ENCODE assay signal across 8 cellular contexts in the genomic region with DNA sequence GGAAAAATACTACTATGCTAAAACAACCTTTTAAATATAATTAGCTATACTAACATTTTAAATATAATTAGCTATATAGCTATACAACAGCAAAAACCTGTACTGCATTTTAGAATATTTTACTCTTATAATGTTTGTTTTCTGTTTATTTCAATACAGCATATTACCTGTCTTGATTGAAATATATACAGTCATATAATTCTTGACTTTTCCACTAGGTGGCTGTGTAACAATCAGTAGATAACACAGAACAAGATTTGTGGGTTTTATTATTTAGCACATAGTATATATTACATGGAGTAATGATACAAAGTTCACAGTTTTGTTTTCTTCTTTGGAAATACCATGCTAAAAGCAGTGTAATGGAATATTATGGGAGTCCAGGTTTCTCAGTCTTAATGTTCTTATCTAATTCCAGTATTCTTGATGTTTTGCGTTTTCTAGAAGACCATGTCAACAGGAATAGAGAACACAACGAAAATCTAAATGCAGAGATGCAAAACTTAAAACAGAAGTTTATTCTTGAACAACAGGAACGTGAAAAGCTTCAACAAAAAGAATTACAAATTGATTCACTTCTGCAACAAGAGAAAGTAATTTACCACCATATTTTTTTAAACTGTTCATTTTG. TPM values are rescaled to one million over a fixed set of nuclear protein-coding genes. Genes with fewer than 3 reads are reported as not detected.
DNase-seq lines count a peak whose midpoint lies in the region; ATAC-seq and TF ChIP-seq lines count a peak whose summit lies in the region.

No MANE protein-coding gene starts in this region.

- DNase-seq in heart left ventricle (no peak), Right ventricle myocardium inferior (ENCODE audit: missing footprints) (no peak), LNCaP clone FGC (ENCODE audit: low read depth) (no peak), esophagus muscularis mucosa (ENCODE audit: extremely low spot score) (no peak), transverse colon (no peak), NOMO-1 treated with DMSO at 0.1 percent for 48 hours (lab: John Stamatoyannopoulos, UW; ENCODE audit: unreplicated experiment) (no peak), endothelial cell (ENCODE audit: low spot score) (no peak)
- no peak for DNase-seq in stimulated activated CD4-positive, alpha-beta T cell treated with anti-CD3 and anti-CD28 coated beads, Interleukin-2, amount 100 ng/mL, for 24 hours

- H3K27me3 Mint-ChIP-seq in endothelial cell (ENCODE audit: unreplicated experiment) = no peaks in the 10 kb centered on the region

- peak in 8 of 12 donors; percentile 16 to 49 (median 36) for TF ChIP-seq CTCF in heart left ventricle (IDR thresholded peaks at IDR 0.05)
- TF ChIP-seq CTCF in LNCaP clone FGC (IDR thresholded peaks at IDR 0.05; ENCODE audit: control insufficient read depth, extremely low read depth, insufficient read depth) = peak; percentile 41; the same call in 1 of the 2 replicates
- peak in 2 of 3 experiments; percentile 18 to 58 for TF ChIP-seq CTCF in esophagus muscularis mucosa (IDR thresholded peaks at IDR 0.05)
- peak; percentile 40 to 55 (median 46) for TF ChIP-seq CTCF in transverse colon (IDR thresholded peaks at IDR 0.05)
- no peak for TF ChIP-seq CTCF in endothelial cell (IDR thresholded peaks at IDR 0.05; ENCODE audit: unreplicated experiment)

- no peak for TF ChIP-seq EP300 in esophagus muscularis mucosa (IDR thresholded peaks at IDR 0.05)
- TF ChIP-seq EP300 in transverse colon (IDR thresholded peaks at IDR 0.05; ENCODE audit: low read depth) = no peak

- WGBS in heart left ventricle, 4 donors = 93 to 97% (median 96%) methylated on average over 3 of the region's 3 CpGs
- WGBS in esophagus muscularis mucosa = 97% methylated on average over 3 of the region's 3 CpGs
- 93% methylated on average over 3 of the region's 3 CpGs for WGBS in transverse colon (ENCODE audit: low coverage in 1 of 2), 2 donors

- H3K4me1 Mint-ChIP-seq in endothelial cell (ENCODE audit: unreplicated experiment) = no peaks in the 10 kb centered on the region

- H3K9me3 Mint-ChIP-seq in endothelial cell (ENCODE audit: unreplicated experiment) = no peaks in the 10 kb centered on the region

- H3K4me1 ChIP-seq in heart left ventricle (no peaks in the 10 kb centered on the region), esophagus muscularis mucosa (no peaks in the 10 kb centered on the region), transverse colon (no peaks in the 10 kb centered on the region)

- no peak overlapping the region for H3K4me3 ChIP-seq in heart left ventricle
- no peak overlapping the region for H3K4me3 ChIP-seq in LNCaP clone FGC (ENCODE audit: low read depth, low read length)
- no peak overlapping the region for H3K4me3 ChIP-seq in esophagus muscularis mucosa
- no peak overlapping the region for H3K4me3 ChIP-seq in transverse colon

- H3K36me3 Mint-ChIP-seq in endothelial cell (ENCODE audit: low read depth, unreplicated experiment) = no peaks in the 10 kb centered on the region

- H3K9me3 ChIP-seq in heart left ventricle (no peaks in the 10 kb centered on the region), esophagus muscularis mucosa (no peaks in the 10 kb centered on the region), transverse colon (no peaks in the 10 kb centered on the region)

- H3K27me3 ChIP-seq in heart left ventricle = no peaks in the 10 kb centered on the region
- H3K27me3 ChIP-seq in esophagus muscularis mucosa = no peaks in the 10 kb centered on the region
- no peaks in the 10 kb centered on the region for H3K27me3 ChIP-seq in transverse colon

- TF ChIP-seq POLR2A in heart left ventricle (IDR thresholded peaks at IDR 0.05) = no peak
- TF ChIP-seq POLR2A in esophagus muscularis mucosa (IDR thresholded peaks at IDR 0.05; ENCODE audit: low read depth) = no peak
- no peak for TF ChIP-seq POLR2A in transverse colon (IDR thresholded peaks at IDR 0.05)

- ATAC-seq in heart left ventricle (no peak), Right ventricle myocardium inferior (no peak)

- H3K4me3 Mint-ChIP-seq in endothelial cell (ENCODE audit: unreplicated experiment) = no peak overlapping the region

- H3K27ac ChIP-seq in heart left ventricle (no peak overlapping the region), esophagus muscularis mucosa (replicated peaks in 1 of 4) (no peak overlapping the region), transverse colon (no peak overlapping the region)

- in situ Hi-C loops in transverse colon (cut with MboI; ENCODE audit: low pct_ligation_motif_present in 1 of 4, low pct_unique_long_range_greater_than_20kb in 1 of 4, low sequenced_read_pairs in 3 of 4) = no loop called here

- peaks cover 0 to 6% (median 0%) of the 10 kb centered on the region in 9 donors for H3K36me3 ChIP-seq in heart left ventricle
- no peaks in the 10 kb centered on the region for H3K36me3 ChIP-seq in esophagus muscularis mucosa
- H3K36me3 ChIP-seq in transverse colon = no peaks in the 10 kb centered on the region

- intact Hi-C loops in heart left ventricle (cut with DNase I) = no loop called here
- intact Hi-C loops in Right ventricle myocardium inferior (cut with DNase I) = no loop called here
- intact Hi-C loops in esophagus muscularis mucosa (cut with DNase I) = no loop called here
- intact Hi-C loops in transverse colon (cut with DNase I; ENCODE audit: low total_unique reads) = no loop called here

- H3K27ac Mint-ChIP-seq in endothelial cell (ENCODE audit: unreplicated experiment) = no peak overlapping the region

RNA-seq across cellular contexts. Expression of gene HMMR, which starts 13.3 kb away (rescaled TPM):
- total RNA-seq in heart left ventricle (1 to 10 TPM in 5 of 9 donors, under 1 TPM in 3, not detected in 1; 0.47 to 6.6 (median 1.3) TPM), Right ventricle myocardium inferior (0.92 TPM), esophagus muscularis mucosa (under 1 TPM in 3 of 4 donors, not detected in 1; 0.17 to 0.57 (median 0.26) TPM), transverse colon (1 to 10 TPM in 3 of 4 donors, not detected in 1; 1.6 to 5.7 (median 1.9) TPM), endothelial cell (ENCODE audit: unreplicated experiment) (8.6 TPM)
- under 1 TPM; 0.15 to 0.50 TPM for polyA plus RNA-seq in heart left ventricle

RNA-seq across cellular contexts. Expression of gene NUDCD2, which starts 13.8 kb away (rescaled TPM):
- total RNA-seq in heart left ventricle (10 to 100 TPM in 7 of 9 donors, 1 to 10 TPM in 2; 1.6 to 17.1 (median 13.4) TPM), Right ventricle myocardium inferior (11.8 TPM), esophagus muscularis mucosa (10 to 100 TPM in 1 of 4 donors, 1 to 10 TPM in 3; 7.6 to 12.5 (median 9.7) TPM), transverse colon (1 to 10 TPM; 1.5 to 6.2 (median 3.1) TPM), endothelial cell (ENCODE audit: unreplicated experiment) (19.2 TPM)
- polyA plus RNA-seq in heart left ventricle = 1 to 10 TPM; 3.8 to 5.7 TPM

RNA-seq across cellular contexts. Expression of gene MAT2B, which starts 31.7 kb away (rescaled TPM):
- total RNA-seq in heart left ventricle (10 to 100 TPM; 46.3 to 61.6 (median 59.3) TPM), Right ventricle myocardium inferior (59.1 TPM), esophagus muscularis mucosa (10 to 100 TPM; 42.5 to 60.8 (median 52.5) TPM), transverse colon (100 to 1,000 TPM in 1 of 4 donors, 10 to 100 TPM in 3; 20.2 to 409 (median 71.6) TPM), endothelial cell (ENCODE audit: unreplicated experiment) (25.2 TPM)
- 10 to 100 TPM; 33.8 to 53.4 TPM for polyA plus RNA-seq in heart left ventricle

RNA-seq across cellular contexts. Expression of gene CCNG1, which starts 36.3 kb away (rescaled TPM):
- total RNA-seq in heart left ventricle = 100 to 1,000 TPM in 1 of 9 donors, 10 to 100 TPM in 8; 52.3 to 109 (median 78.3) TPM
- 10 to 100 TPM; 45.5 to 65.3 TPM for polyA plus RNA-seq in heart left ventricle
- total RNA-seq in Right ventricle myocardium inferior = 94.2 TPM
- total RNA-seq in esophagus muscularis mucosa = 100 to 1,000 TPM in 3 of 4 donors, 10 to 100 TPM in 1; 99.1 to 179 (median 138) TPM
- total RNA-seq in transverse colon = 100 to 1,000 TPM; 164 to 293 (median 180) TPM
- 360 TPM for total RNA-seq in endothelial cell (ENCODE audit: unreplicated experiment)
